ENCODE assay signal across 16 cellular contexts in the genomic region with DNA sequence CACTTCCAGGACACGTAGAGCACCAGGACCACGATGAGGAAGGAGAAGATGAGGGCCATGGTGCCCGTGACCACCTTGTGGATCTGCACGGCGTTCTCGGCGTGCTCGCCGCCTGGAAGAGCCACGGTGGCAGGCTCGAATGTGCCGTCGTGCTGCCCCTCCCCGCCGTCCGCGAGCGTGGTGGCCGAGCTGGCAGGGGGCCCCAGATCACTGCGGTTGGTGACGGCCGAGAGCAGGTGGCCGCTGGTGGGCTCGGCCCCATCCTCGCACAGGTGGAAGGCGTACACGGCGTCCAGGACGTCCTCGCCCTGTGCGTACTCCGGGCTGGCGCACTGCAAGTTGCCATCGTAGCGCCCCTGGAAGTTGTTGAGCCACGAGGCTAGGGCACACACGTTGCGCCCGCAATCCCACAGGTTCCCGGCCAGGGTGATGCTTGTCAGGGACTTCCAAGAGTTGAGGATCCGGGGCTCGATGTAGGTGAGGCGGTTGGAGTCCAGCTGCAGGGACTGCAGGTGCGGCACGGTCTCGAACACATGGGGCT. TPM values are rescaled to one million over a fixed set of nuclear protein-coding genes. Genes with fewer than 3 reads are reported as not detected.
DNase-seq lines count a peak whose midpoint lies in the region; TF ChIP-seq lines count a peak whose summit lies in the region.
"Had no signal": no experiment of that assay in that cellular context is flagged by ENCODE, and none has a peak within 500 bp of the region (broad histone marks: within the 10 kb centered on the region; RNA-seq: fewer than 3 reads in every experiment).

No MANE protein-coding gene starts in this region.

- H3K27ac Mint-ChIP-seq in neural progenitor cell, result no peak overlapping the region
- H3K27ac Mint-ChIP-seq: effector memory CD8-positive, alpha-beta T cell had no signal

- DNase-seq in cardiac muscle cell (ENCODE audit: low read depth in 1 of 2, low spot score in 1 of 2) (no peak), cardiac septum (ENCODE audit: low spot score) (no peak), iPS DF 6.9 (ENCODE audit: low read depth, low spot score) (no peak), neural progenitor cell (ENCODE audit: low spot score) (no peak), HK-2 (ENCODE audit: unreplicated experiment) (no peak), GOT3 (lab: John Stamatoyannopoulos, UW) (no peak), activated gamma-delta T cell (lab: John Stamatoyannopoulos, UW) (no peak)
- no peak for DNase-seq in activated effector memory CD4-positive, alpha-beta T cell treated with anti-CD3 and anti-CD28 coated beads, Interleukin-2, amount 50 U/mL, for 16 hours
- DNase-seq: effector memory CD8-positive, alpha-beta T cell; NCI-H2227 treated with DMSO at 0.1 percent for 48 hours had no signal

- H3K4me1 ChIP-seq in cardiac muscle cell (ENCODE audit: low read depth) (peaks cover 18% of the 10 kb centered on the region), iPS DF 6.9 (ENCODE audit: control insufficient read depth, insufficient read depth, low read length) (peaks cover 8% of the 10 kb centered on the region; the same call in 1 of the 2 replicates), neural progenitor cell (peaks cover 58% of the 10 kb centered on the region)
- H3K4me1 ChIP-seq: prostate gland had no signal

- TF ChIP-seq CTCF in cardiac muscle cell (IDR thresholded peaks at IDR 0.05; ENCODE audit: low read depth, low read length), result no peak
- no peak for TF ChIP-seq CTCF in neural progenitor cell (IDR thresholded peaks at IDR 0.05)

- H3F3A ChIP-seq in neural progenitor cell (ENCODE audit: low read depth), result peaks cover 34% of the 10 kb centered on the region

- no peaks in the 10 kb centered on the region for H3K9me3 ChIP-seq in cardiac muscle cell (ENCODE audit: low read depth)
- H3K9me3 ChIP-seq in iPS DF 6.9 (ENCODE audit: control insufficient read depth, insufficient read depth, low read length), result no peaks in the 10 kb centered on the region
- H3K9me3 ChIP-seq in neural progenitor cell (ENCODE audit: low read depth), result no peaks in the 10 kb centered on the region
- H3K9me3 ChIP-seq: prostate gland, upper lobe of left lung had no signal

- intact Hi-C loops in cardiac septum (cut with DNase I), result no loop called here

- H3K4me1 Mint-ChIP-seq in neural progenitor cell, result peaks cover 59% of the 10 kb centered on the region

- no peak overlapping the region for H3K27ac ChIP-seq in cardiac muscle cell
- H3K27ac ChIP-seq in iPS DF 6.9 (ENCODE audit: low read length), result no peak overlapping the region
- H3K27ac ChIP-seq in neural progenitor cell, result no peak overlapping the region
- H3K27ac ChIP-seq: KMS-11, prostate gland, upper lobe of left lung had no signal

- WGBS in iPS DF 6.9 (ENCODE audit: insufficient coverage, insufficient read length), result no CpG with 5 or more reads among the region's 46 CpGs

- no peaks in the 10 kb centered on the region for H3K36me3 Mint-ChIP-seq in neural progenitor cell

- H2AFZ ChIP-seq in neural progenitor cell (replicated peaks), result no peak overlapping the region

- H3K4me3 ChIP-seq in cardiac muscle cell, result peak overlapping the region; percentile 58
- peak overlapping the region; percentile 25; the same call in 1 of the 2 replicates for H3K4me3 ChIP-seq in iPS DF 6.9 (ENCODE audit: low read length)
- H3K4me3 ChIP-seq in neural progenitor cell, result peak overlapping the region; percentile 71
- H3K4me3 ChIP-seq: prostate gland had no signal

- H3K4me3 Mint-ChIP-seq in neural progenitor cell, result peak overlapping the region; percentile 91
- H3K4me3 Mint-ChIP-seq: effector memory CD8-positive, alpha-beta T cell had no signal

- H3K36me3 ChIP-seq in cardiac muscle cell (no peaks in the 10 kb centered on the region), iPS DF 6.9 (ENCODE audit: control insufficient read depth, insufficient read depth, low read length) (no peaks in the 10 kb centered on the region), neural progenitor cell (no peaks in the 10 kb centered on the region)
- H3K36me3 ChIP-seq: prostate gland, upper lobe of left lung had no signal

- peaks cover 26% of the 10 kb centered on the region for H3K27me3 Mint-ChIP-seq in neural progenitor cell (ENCODE audit: insufficient read depth, low read depth)

- H3K27me3 ChIP-seq in cardiac muscle cell, result peaks cover 13% of the 10 kb centered on the region
- peaks cover 42% of the 10 kb centered on the region for H3K27me3 ChIP-seq in iPS DF 6.9 (ENCODE audit: control insufficient read depth, insufficient read depth, low read length)
- peaks cover 56% of the 10 kb centered on the region for H3K27me3 ChIP-seq in neural progenitor cell

- H3K9me3 Mint-ChIP-seq in neural progenitor cell, result peaks cover 2% of the 10 kb centered on the region

- H3K79me2 ChIP-seq in neural progenitor cell (ENCODE audit: low read depth), result no peaks in the 10 kb centered on the region

- peak overlapping the region; percentile 98 for H3K4me2 ChIP-seq in neural progenitor cell
- H3K4me2 ChIP-seq: KMS-11 had no signal

- no peak overlapping the region for H3K9ac ChIP-seq in neural progenitor cell
- H3K9ac ChIP-seq: KMS-11 had no signal

- H4K20me1 ChIP-seq in neural progenitor cell (ENCODE audit: low read depth), result peaks cover 18% of the 10 kb centered on the region

RNA-seq across cellular contexts. Expression of a gene that starts 2.0 kb away (rescaled TPM):
- 17.4 and 18.0 TPM in 2 replicates for total RNA-seq in cardiac muscle cell
- 7.7 and 12.6 TPM in 2 replicates for polyA plus RNA-seq in cardiac muscle cell
- total RNA-seq in cardiac septum, result 0.32 TPM
- total RNA-seq in neural progenitor cell (ENCODE audit: low replicate concordance), result 0.84 TPM in 1 of 2 replicates, not detected in the other
- total RNA-seq: A673, fibroblast of villous mesenchyme, SK-MEL-5 had no signal

Comparison
In these comparisons a context has a peak if more than half of its experiments do, and no peak if none do; other contexts are left out.
1. RNA of a gene that starts 2.0 kb away (total RNA-seq): 17.4 to 18.0 TPM in cardiac muscle cell; 0.32 TPM in cardiac septum (single experiment) and 0.84 TPM in neural progenitor cell; every median in the first group is over 10 times any median in the second.
2. Peak in every context shown above with its lines, with median percentiles within 50 percentile points of each other: H3K4me3 ChIP-seq.